Comparison of ENCODE assay signal across 1 cellular context in genomic region chr17:55727275-55727674, GRCh38.
TF ChIP-seq lines count a peak whose summit lies in the region.

No MANE protein-coding gene starts in this region.

TF ChIP-seq in H1, 55 proteins besides CTCF, POLR2A, EP300 and RAD21:
- TF ChIP-seq KDM5A (IDR thresholded peaks at IDR 0.05; ENCODE audit: low read length) (no peak), CEBPB (IDR thresholded peaks at IDR 0.05; ENCODE audit: low read depth, low read length) (no peak), JUND (IDR thresholded peaks at IDR 0.05; ENCODE audit: low read length) (no peak), RFX5 (IDR thresholded peaks at IDR 0.05; ENCODE audit: borderline replicate concordance, low read depth, low read length) (no peak), CTBP2 (IDR thresholded peaks at IDR 0.05; ENCODE audit: borderline replicate concordance, insufficient read depth, insufficient read length, low read length) (no peak), YY1 (IDR thresholded peaks at IDR 0.05; ENCODE audit: low read depth, low read length) (no peak)
